8 cellular contexts compared by ENCODE assay signal in genomic region chr2:164840458-164840929, GRCh38. TPM values are rescaled to one million over a fixed set of nuclear protein-coding genes. Genes with fewer than 3 reads are reported as not detected.
DNase-seq lines count a peak whose midpoint lies in the region; ATAC-seq and TF ChIP-seq lines count a peak whose summit lies in the region.

No MANE protein-coding gene starts in this region.

- DNase-seq in activated T-cell treated with anti-CD3 and anti-CD28 coated beads, Interleukin-2, amount 50 U/mL, for 24 hours: peak; percentile 24
- DNase-seq in activated T-cell treated with anti-CD3 and anti-CD28 coated beads for 4 hours: no peak
- DNase-seq in mesothelial cell of epicardium (ENCODE audit: low spot score in 2 of 2, unreplicated experiment in 2 of 2): peak in 1 of 2 experiments; percentile 50
- DNase-seq in upper lobe of right lung: peak; percentile 89
- no peak for DNase-seq in midbrain (lab: John Stamatoyannopoulos, UW)
- no peak for DNase-seq in islet precursor cell

- H3K27ac ChIP-seq in OCI-LY3 (ENCODE audit: low read length) (0 out of 2 replicates have a peak overlapping the region, but pooled peaks have one; percentile 7), upper lobe of right lung (peak overlapping the region; percentile 93)

- ATAC-seq in upper lobe of right lung: peak; percentile 67

- no peak overlapping the region for H3K27ac Mint-ChIP-seq in activated T-cell treated with anti-CD3 and anti-CD28 coated beads, Interleukin-2, amount 50 U/mL, for 24 hours
- peak overlapping the region; percentile 96 for H3K27ac Mint-ChIP-seq in mesothelial cell of epicardium

- no peaks in the 10 kb centered on the region for H3K9me3 Mint-ChIP-seq in activated T-cell treated with anti-CD3 and anti-CD28 coated beads, Interleukin-2, amount 50 U/mL, for 24 hours
- H3K9me3 Mint-ChIP-seq in mesothelial cell of epicardium: no peaks in the 10 kb centered on the region

- H3K9me3 ChIP-seq in OCI-LY3 (ENCODE audit: insufficient read depth, low read length) (no peaks in the 10 kb centered on the region), endocrine pancreas (ENCODE audit: control insufficient read depth, low read length) (no peaks in the 10 kb centered on the region), upper lobe of right lung (no peaks in the 10 kb centered on the region)

- H3K27me3 ChIP-seq in OCI-LY3 (ENCODE audit: low read depth, low read length): no peaks in the 10 kb centered on the region
- H3K27me3 ChIP-seq in endocrine pancreas (ENCODE audit: control insufficient read depth, insufficient read depth, low read length): no peaks in the 10 kb centered on the region
- no peaks in the 10 kb centered on the region for H3K27me3 ChIP-seq in upper lobe of right lung

- H3K4me3 ChIP-seq in OCI-LY3 (ENCODE audit: low read length): peak overlapping the region; percentile 95
- H3K4me3 ChIP-seq in endocrine pancreas (ENCODE audit: control insufficient read depth, insufficient read depth, low read length): peak overlapping the region; percentile 99
- H3K4me3 ChIP-seq in upper lobe of right lung: peak overlapping the region; percentile 80

- H3K79me2 ChIP-seq in OCI-LY3 (ENCODE audit: low read length): peaks cover 6% of the 10 kb centered on the region

- no peaks in the 10 kb centered on the region for H4K20me1 ChIP-seq in OCI-LY3 (ENCODE audit: insufficient read depth, low read length)

- peak overlapping the region; percentile 65 for H3K4me3 Mint-ChIP-seq in activated T-cell treated with anti-CD3 and anti-CD28 coated beads, Interleukin-2, amount 50 U/mL, for 24 hours
- H3K4me3 Mint-ChIP-seq in mesothelial cell of epicardium: peak overlapping the region; percentile 97

- H3K4me2 ChIP-seq in OCI-LY3 (ENCODE audit: low read length): peak overlapping the region; percentile 98

- H3K36me3 ChIP-seq in OCI-LY3 (replicated peaks; ENCODE audit: low read depth, low read length): no peaks in the 10 kb centered on the region
- no peaks in the 10 kb centered on the region for H3K36me3 ChIP-seq in endocrine pancreas (ENCODE audit: control insufficient read depth, insufficient read depth, low read length)
- H3K36me3 ChIP-seq in upper lobe of right lung: no peaks in the 10 kb centered on the region

- H3K9ac ChIP-seq in OCI-LY3 (ENCODE audit: low read length) (peak overlapping the region; percentile 72), endocrine pancreas (ENCODE audit: control insufficient read depth, insufficient read depth, low read length) (peak overlapping the region; percentile 99)

- intact Hi-C loops in upper lobe of right lung (cut with DNase I): no loop called here

- H3K4me1 ChIP-seq in OCI-LY3 (ENCODE audit: low read length) (peaks cover 26% of the 10 kb centered on the region), endocrine pancreas (ENCODE audit: control insufficient read depth, insufficient read depth, low read length) (peaks cover 13% of the 10 kb centered on the region), upper lobe of right lung (peaks cover 19% of the 10 kb centered on the region)

- peaks cover 11% of the 10 kb centered on the region for H3K4me1 Mint-ChIP-seq in activated T-cell treated with anti-CD3 and anti-CD28 coated beads, Interleukin-2, amount 50 U/mL, for 24 hours (ENCODE audit: low read depth)
- peaks cover 59% of the 10 kb centered on the region for H3K4me1 Mint-ChIP-seq in mesothelial cell of epicardium

- no peak for TF ChIP-seq CTCF in OCI-LY3 (IDR thresholded peaks at IDR 0.05; ENCODE audit: low read depth, low read length)
- no peak for TF ChIP-seq CTCF in mesothelial cell of epicardium (IDR thresholded peaks at IDR 0.05; ENCODE audit: unreplicated experiment)
- no peak for TF ChIP-seq CTCF in upper lobe of right lung (IDR thresholded peaks at IDR 0.05)

- peaks cover 62% of the 10 kb centered on the region for H3K27me3 Mint-ChIP-seq in activated T-cell treated with anti-CD3 and anti-CD28 coated beads, Interleukin-2, amount 50 U/mL, for 24 hours
- peaks cover 11% of the 10 kb centered on the region for H3K27me3 Mint-ChIP-seq in mesothelial cell of epicardium (ENCODE audit: low read depth)

- H3K36me3 Mint-ChIP-seq in activated T-cell treated with anti-CD3 and anti-CD28 coated beads, Interleukin-2, amount 50 U/mL, for 24 hours (ENCODE audit: low read depth): no peaks in the 10 kb centered on the region
- H3K36me3 Mint-ChIP-seq in mesothelial cell of epicardium: no peaks in the 10 kb centered on the region

- H2AFZ ChIP-seq in OCI-LY3 (ENCODE audit: low read depth, low read length): peak overlapping the region; percentile 62; the same call in 1 of the 2 replicates

RNA-seq across cellular contexts. Expression of gene COBLL1, which starts 1.1 kb away (rescaled TPM):
- 98.5 to 110 TPM (median 109 TPM) in 3 replicates for total RNA-seq in mesothelial cell of epicardium
- total RNA-seq in upper lobe of right lung: 95.3 TPM

Comparison
In these comparisons a context has a peak if more than half of its experiments do, and no peak if none do; other contexts are left out.
1. DNase-seq: peak in activated T-cell treated with anti-CD3 and anti-CD28 coated beads, Interleukin-2, amount 50 U/mL, for 24 hours (single experiment) and upper lobe of right lung (single experiment); none in activated T-cell treated with anti-CD3 and anti-CD28 coated beads for 4 hours (single experiment), midbrain (single experiment) and islet precursor cell (single experiment).
2. Peak in every context shown above with its lines, with median percentiles within 50 percentile points of each other: H3K4me3 ChIP-seq.